8 cellular contexts compared by ENCODE assay signal in the genomic region with DNA sequence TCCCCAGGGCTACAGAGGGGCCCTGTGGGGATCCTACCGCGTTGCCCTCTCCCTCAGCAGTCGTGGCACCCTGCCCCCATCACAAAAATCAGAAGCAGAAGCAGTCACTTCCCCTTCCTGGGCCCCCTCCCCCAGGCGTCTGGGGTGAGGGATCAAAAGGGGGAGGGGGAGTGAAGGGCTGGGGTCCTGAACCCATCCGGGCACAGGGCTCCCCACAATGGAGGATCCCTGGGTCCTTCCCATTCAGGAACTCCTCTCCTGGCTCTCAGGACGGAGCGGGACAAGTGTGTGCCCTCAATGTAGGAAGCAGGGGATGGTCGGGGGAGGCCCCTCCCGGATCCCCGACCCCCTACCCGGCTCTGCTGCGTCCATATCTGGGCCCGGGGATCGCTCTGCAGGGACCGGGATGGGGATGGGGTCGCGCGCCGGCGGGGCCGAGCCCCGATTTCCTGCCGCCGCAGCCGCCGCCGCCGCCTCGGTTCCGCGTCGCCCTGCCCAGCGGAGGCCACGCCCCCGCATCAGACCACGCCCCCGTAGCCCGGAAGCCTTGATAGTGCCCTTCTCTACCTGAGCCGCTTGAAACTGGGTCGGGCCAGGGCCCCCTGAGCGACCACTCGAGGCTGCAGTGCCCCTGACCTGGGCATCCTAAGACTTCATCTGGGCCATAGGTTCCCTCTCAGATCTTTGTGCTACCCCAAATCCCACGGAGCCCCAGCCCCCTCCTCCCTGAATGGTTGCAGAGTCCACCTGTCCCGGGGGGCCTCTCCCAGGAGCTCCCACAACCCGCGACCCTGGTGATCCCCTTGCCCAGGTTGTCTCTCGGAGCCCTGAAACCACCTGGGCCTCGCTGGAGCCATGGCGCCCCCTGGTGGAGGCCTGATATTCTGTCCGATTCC. TPM values are rescaled to one million over a fixed set of nuclear protein-coding genes. Genes with fewer than 3 reads are reported as not detected.
DNase-seq lines count a peak whose midpoint lies in the region; ATAC-seq lines count a peak whose summit lies in the region.

GMIP (minus strand) TSS at position 500 of the 896 bp plus-strand sequence; CDS start at position 372, 128 bp downstream.

- peak; percentile 68 for ATAC-seq in GM19035 (IDR thresholded peaks at IDR 0.05; ENCODE audit: unreplicated experiment)
- peak; percentile 83 for ATAC-seq in HG03354 (IDR thresholded peaks at IDR 0.05; ENCODE audit: poor library complexity, severe bottlenecking, unreplicated experiment)

- in situ Hi-C loops in endometrial microvascular endothelial cells (cut with HindIII; ENCODE audit: inconsistent ontology term, low pct_unique_long_range_greater_than_20kb, low sequenced_read_pairs) = no loop called here

- DNase-seq in AML-193 (lab: John Stamatoyannopoulos, UW) (peak; percentile 59 to 65), NOMO-1 treated with DMSO at 0.1 percent for 48 hours (lab: John Stamatoyannopoulos, UW; ENCODE audit: unreplicated experiment) (peak; percentile 61), middle frontal gyrus (ENCODE audit: extremely low spot score, low spot score) (peak; percentile 19)
- DNase-seq in activated CD8-positive, alpha-beta memory T cell treated with anti-CD3 and anti-CD28 coated beads for 4 hours (ENCODE audit: low read depth in 2 of 2) = peak; percentile 75 to 79
- DNase-seq in stimulated activated CD8-positive, alpha-beta memory T cell treated with anti-CD3 and anti-CD28 coated beads, Interleukin-4, amount 100 ng/mL, for 24 hours (ENCODE audit: low read depth) = peak; percentile 75

RNA-seq across cellular contexts. Expression of gene GMIP, which starts in this region (rescaled TPM):
- 29.0 TPM for total RNA-seq in endometrial microvascular endothelial cells (ENCODE audit: inconsistent ontology term)

Comparison
In these comparisons a context has a peak if more than half of its experiments do, and no peak if none do; other contexts are left out.
1. Peak in every context shown above with its lines: DNase-seq and ATAC-seq.
2. DNase-seq: peak in every context shown above with its lines; median percentile 77 in activated CD8-positive, alpha-beta memory T cell treated with anti-CD3 and anti-CD28 coated beads for 4 hours; 75 in stimulated activated CD8-positive, alpha-beta memory T cell treated with anti-CD3 and anti-CD28 coated beads, Interleukin-4, amount 100 ng/mL, for 24 hours; 62 in AML-193; 61 in NOMO-1 treated with DMSO at 0.1 percent for 48 hours; 19 in middle frontal gyrus.